ENCODE assay signal across 1 cellular context in genomic region chr9:86282077-86282978, GRCh38.
A peak's percentile ranks its signal among the peaks of the same experiment; 100 is the strongest.
TF ChIP-seq lines count a peak whose summit lies in the region.

Gene ISCA1, minus strand, starts transcription at chr9:86282538. Its CDS starts 80 bp downstream, at chr9:86282458.

TF ChIP-seq in IMR-90, 13 proteins besides CTCF, POLR2A, EP300 and RAD21 (continued from another document):
- TF ChIP-seq USF2 (IDR thresholded peaks at IDR 0.05; ENCODE audit: low read depth, low read length) (0 out of 2 replicates have a peak, but pooled peaks have one; percentile 12), MXI1 (IDR thresholded peaks at IDR 0.05; ENCODE audit: borderline replicate concordance, low read depth, low read length) (no peak), MAFK (IDR thresholded peaks at IDR 0.05; ENCODE audit: low read depth, low read length) (no peak), CHD1 (IDR thresholded peaks at IDR 0.05; ENCODE audit: low read depth, low read length) (0 out of 2 replicates have a peak, but pooled peaks have one; percentile 52), NFE2L2 (IDR thresholded peaks at IDR 0.05; ENCODE audit: low read depth, low read length) (no peak)
TF ChIP-seq in IMR-90: peak in this region for 4.
